In genomic region chr18:4455113-4455811, GRCh38 we compare ENCODE assay signal across 9 cellular contexts. TPM values are rescaled to one million over a fixed set of nuclear protein-coding genes. Genes with fewer than 3 reads are reported as not detected.
DNase-seq lines count a peak whose midpoint lies in the region; ATAC-seq and TF ChIP-seq lines count a peak whose summit lies in the region.
"Had no signal": no experiment of that assay in that cellular context is flagged by ENCODE, and none has a peak within 500 bp of the region (broad histone marks: within the 10 kb centered on the region; RNA-seq: fewer than 3 reads in every experiment).

DLGAP1 (minus strand) TSS chr18:4455307.

- H3K27me3 ChIP-seq in NT2/D1 (ENCODE audit: insufficient read depth, insufficient read length) = peaks cover 28% of the 10 kb centered on the region
- H3K27me3 ChIP-seq in foreskin keratinocyte = peaks cover 59% of the 10 kb centered on the region

- ATAC-seq in GM21447 (IDR thresholded peaks at IDR 0.05; ENCODE audit: unreplicated experiment) = peak; percentile 53
- peak; percentile 85 for ATAC-seq in foreskin keratinocyte

- H3K9me3 Mint-ChIP-seq in osteocyte (ENCODE audit: unreplicated experiment) = no peaks in the 10 kb centered on the region

- in situ Hi-C loops in G401 (cut with HindIII; ENCODE audit: low sequenced_read_pairs) = no loop called here

- peak; percentile 6 for TF ChIP-seq CTCF in foreskin keratinocyte (conservative IDR thresholded peaks at IDR 0.05)
- no peak for TF ChIP-seq CTCF in osteocyte (IDR thresholded peaks at IDR 0.05)

- peaks cover 13% of the 10 kb centered on the region for H3K4me1 Mint-ChIP-seq in osteocyte (ENCODE audit: unreplicated experiment)

- DNase-seq in G401 (ENCODE audit: low spot score) = peak; percentile 79
- DNase-seq in NT2/D1 (ENCODE audit: low read depth, low spot score) = peak; percentile 57
- DNase-seq in foreskin keratinocyte = peak; percentile 11 to 18
- no peak for DNase-seq in osteocyte (ENCODE audit: extremely low spot score, unreplicated experiment)
- DNase-seq in GDM1 (lab: John Stamatoyannopoulos, UW) = no peak
- DNase-seq in COLO829 (ENCODE audit: low spot score) = no peak
- no peak for DNase-seq in NCI-H774 (lab: John Stamatoyannopoulos, UW)

- H3K27me3 Mint-ChIP-seq in osteocyte (ENCODE audit: unreplicated experiment) = peaks cover 38% of the 10 kb centered on the region

- no peak within 1 kb of the TSS for H3K27ac ChIP-seq in foreskin keratinocyte

- no peaks in the 10 kb centered on the region for H3K36me3 Mint-ChIP-seq in osteocyte (ENCODE audit: unreplicated experiment)

- no peak within 1 kb of the TSS for H3K27ac Mint-ChIP-seq in osteocyte (ENCODE audit: unreplicated experiment)

- H3K9me3 ChIP-seq in NT2/D1 (ENCODE audit: insufficient read depth, low read length) = no peaks in the 10 kb centered on the region

- no peaks in the 10 kb centered on the region for H3K4me1 ChIP-seq in NT2/D1 (ENCODE audit: insufficient read depth, insufficient read length)
- H3K4me1 ChIP-seq in foreskin keratinocyte = no peaks in the 10 kb centered on the region

- no peaks in the 10 kb centered on the region for H3K36me3 ChIP-seq in NT2/D1 (ENCODE audit: insufficient read depth, insufficient read length, low read length)

- peak within 1 kb of the TSS; percentile 69 for H3K4me3 Mint-ChIP-seq in osteocyte (ENCODE audit: unreplicated experiment)

- peak within 1 kb of the TSS; percentile 61 for H3K4me3 ChIP-seq in NT2/D1 (ENCODE audit: insufficient read length, low read depth)

- peak within 1 kb of the TSS; percentile 83 for H3K9ac ChIP-seq in NT2/D1 (ENCODE audit: insufficient read length, low read depth)

RNA-seq across cellular contexts. Expression of gene DLGAP1, which starts in this region (rescaled TPM):
- 17.3 and 18.9 TPM in 2 replicates for total RNA-seq in G401 (2014; rRNA removed; shearing (Covaris generic))
- total RNA-seq in foreskin keratinocyte (under 0.01 TPM in 1 of 2 replicates, not detected in the other), osteocyte (0.05 TPM in 1 of 2 replicates, not detected in the other)
- not detected in 2 replicates for polyA plus RNA-seq in foreskin keratinocyte
- total RNA-seq: HT1080 had no signal

Comparison
In these comparisons a context has a peak if more than half of its experiments do, and no peak if none do; other contexts are left out.
1. RNA of gene DLGAP1 (total RNA-seq): 17.3 to 18.9 TPM in G401; 0.05 TPM in osteocyte and under 0.01 TPM in foreskin keratinocyte; every median in the first group is over 10 times any median in the second.
2. Peak in DNase-seq and ATAC-seq in foreskin keratinocyte; RNA of the gene not detected or under 1 TPM.
3. DNase-seq: peak in G401 (single experiment) and NT2/D1 (single experiment); none in osteocyte (single experiment), GDM1 (single experiment), COLO829 (single experiment) and NCI-H774 (single experiment).